ENCODE assay signal across 17 cellular contexts in genomic region chr20:60008130-60008808, GRCh38. TPM values are rescaled to one million over a fixed set of nuclear protein-coding genes. Genes with fewer than 3 reads are reported as not detected.
DNase-seq lines count a peak whose midpoint lies in the region; ATAC-seq and TF ChIP-seq lines count a peak whose summit lies in the region.
"Had no signal": no experiment of that assay in that cellular context is flagged by ENCODE, and none has a peak within 500 bp of the region (broad histone marks: within the 10 kb centered on the region; RNA-seq: fewer than 3 reads in every experiment).

No MANE protein-coding gene starts in this region.

- ATAC-seq in Right ventricle myocardium inferior (peak; percentile 21), right cardiac atrium (no peak), GM19351 (IDR thresholded peaks at IDR 0.05; ENCODE audit: unreplicated experiment) (no peak)
- ATAC-seq in central memory CD8-positive, alpha-beta T cell (replicated peaks; ENCODE audit: extremely low read depth, poor library complexity, severe bottlenecking) = peak; percentile 50
- ATAC-seq in stimulated activated naive B cell treated with anti-CD40 and anti-IgM and Interleukin-4, amounts not matched to agents 10 μg/mL and 1 μg/mL and 100 μg/mL, for 72 hours (replicated peaks) = peak; percentile 93 to 97

- no peak overlapping the region for H3K27ac ChIP-seq in right cardiac atrium (ENCODE audit: low read length)
- peak overlapping the region; percentile 64 for H3K27ac ChIP-seq in HL-60 (replicated peaks)

- peaks cover 2% of the 10 kb centered on the region for H3K4me1 ChIP-seq in right cardiac atrium (ENCODE audit: control insufficient read depth, insufficient read depth, low read length)
- H3K4me1 ChIP-seq: Caco-2 had no signal

- DNase-seq in Right ventricle myocardium inferior (ENCODE audit: missing footprints) (no peak), right cardiac atrium (no peak), HL-60 (ENCODE audit: low read depth in 1 of 2, low spot score in 1 of 2) (peak; percentile 56 to 78), T-helper 1 cell (no peak)
- DNase-seq in central memory CD8-positive, alpha-beta T cell (ENCODE audit: low spot score in 2 of 2) = no peak
- peak; percentile 5 for DNase-seq in stimulated activated naive B cell treated with anti-CD40 and anti-IgM and Interleukin-4, amounts not matched to agents 10 μg/mL and 1 μg/mL and 100 μg/mL, for 72 hours
- no peak for DNase-seq in stimulated activated CD4-positive, alpha-beta T cell treated with anti-CD3 and anti-CD28 coated beads, Interleukin-15, amount 100 ng/mL, for 24 hours
- DNase-seq: activated T-cell treated with anti-CD3 and anti-CD28 coated beads for 4 hours; Caco-2; EL; H7; mesendoderm; NCI-H2081 treated with DMSO at 0.1 percent for 48 hours; NCI-H526 treated with DMSO at 0.1 percent for 48 hours; stimulated activated CD4-positive, alpha-beta T cell treated with anti-CD3 and anti-CD28 coated beads, Interleukin-1b, Interleukin-23, amount 100 ng/mL, for 48 hours had no signal

- peaks cover 3% of the 10 kb centered on the region for H3K36me3 Mint-ChIP-seq in central memory CD8-positive, alpha-beta T cell (ENCODE audit: insufficient read depth)
- H3K36me3 Mint-ChIP-seq in stimulated activated naive B cell treated with anti-CD40 and anti-IgM and Interleukin-4, amounts not matched to agents 10 μg/mL and 1 μg/mL and 100 μg/mL, for 72 hours = no peaks in the 10 kb centered on the region

- H3K4me3 ChIP-seq in right cardiac atrium (ENCODE audit: low read length) = no peak overlapping the region
- no peak overlapping the region for H3K4me3 ChIP-seq in HL-60 (replicated peaks; ENCODE audit: insufficient read depth, low read length)

- H3K27me3 Mint-ChIP-seq in central memory CD8-positive, alpha-beta T cell = peaks cover 10% of the 10 kb centered on the region
- H3K27me3 Mint-ChIP-seq in stimulated activated naive B cell treated with anti-CD40 and anti-IgM and Interleukin-4, amounts not matched to agents 10 μg/mL and 1 μg/mL and 100 μg/mL, for 72 hours = peaks cover 0 to 5% of the 10 kb centered on the region in 2 donors

- H3K27me3 ChIP-seq in right cardiac atrium (ENCODE audit: control insufficient read depth, insufficient read depth) (no peaks in the 10 kb centered on the region), HL-60 (ENCODE audit: insufficient read depth, poor library complexity, severe bottlenecking) (no peaks in the 10 kb centered on the region)

- no peak overlapping the region for H3K27ac Mint-ChIP-seq in central memory CD8-positive, alpha-beta T cell (ENCODE audit: low read depth)
- no peak overlapping the region for H3K27ac Mint-ChIP-seq in stimulated activated naive B cell treated with anti-CD40 and anti-IgM and Interleukin-4, amounts not matched to agents 10 μg/mL and 1 μg/mL and 100 μg/mL, for 72 hours

- H3K4me1 Mint-ChIP-seq in central memory CD8-positive, alpha-beta T cell = peaks cover 27% of the 10 kb centered on the region
- peaks cover 2 to 12% of the 10 kb centered on the region in 2 donors for H3K4me1 Mint-ChIP-seq in stimulated activated naive B cell treated with anti-CD40 and anti-IgM and Interleukin-4, amounts not matched to agents 10 μg/mL and 1 μg/mL and 100 μg/mL, for 72 hours

- H3K9me3 ChIP-seq in right cardiac atrium (ENCODE audit: control insufficient read depth, low read length) = no peaks in the 10 kb centered on the region
- H3K9me3 ChIP-seq: Caco-2 had no signal

- intact Hi-C loops in Right ventricle myocardium inferior (cut with DNase I) = no loop called here
- intact Hi-C loops in right cardiac atrium (cut with DNase I) = no loop called here

- WGBS in right cardiac atrium = 70% methylated on average over 3 of the region's 3 CpGs

- no peak overlapping the region for H3K4me3 Mint-ChIP-seq in central memory CD8-positive, alpha-beta T cell
- no peak overlapping the region for H3K4me3 Mint-ChIP-seq in stimulated activated naive B cell treated with anti-CD40 and anti-IgM and Interleukin-4, amounts not matched to agents 10 μg/mL and 1 μg/mL and 100 μg/mL, for 72 hours
- H3K4me3 Mint-ChIP-seq: immature natural killer cell had no signal

- no peaks in the 10 kb centered on the region for H3K9me3 Mint-ChIP-seq in central memory CD8-positive, alpha-beta T cell
- no peaks in the 10 kb centered on the region for H3K9me3 Mint-ChIP-seq in stimulated activated naive B cell treated with anti-CD40 and anti-IgM and Interleukin-4, amounts not matched to agents 10 μg/mL and 1 μg/mL and 100 μg/mL, for 72 hours
- H3K9me3 Mint-ChIP-seq: immature natural killer cell had no signal

- no peak for TF ChIP-seq CTCF in HL-60 (IDR thresholded peaks at IDR 0.05; ENCODE audit: insufficient read depth, low read length)

RNA-seq across cellular contexts. Expression of gene CDH26, which starts 50.0 kb away (rescaled TPM):
- total RNA-seq in Right ventricle myocardium inferior = 2.3 TPM
- 1 to 10 TPM in 3 of 4 donors, under 1 TPM in 1; 0.39 to 1.7 (median 1.3) TPM for total RNA-seq in right cardiac atrium
- polyA plus RNA-seq in right cardiac atrium = 0.88 TPM
- polyA plus RNA-seq: immature natural killer cell had no signal

Comparison
In these comparisons a context has a peak if more than half of its experiments do, and no peak if none do; other contexts are left out.
1. ATAC-seq: peak in Right ventricle myocardium inferior (single experiment), central memory CD8-positive, alpha-beta T cell (single experiment) and stimulated activated naive B cell treated with anti-CD40 and anti-IgM and Interleukin-4, amounts not matched to agents 10 μg/mL and 1 μg/mL and 100 μg/mL, for 72 hours (2 of 2); none in right cardiac atrium (0 of 2) and GM19351 (single experiment).
2. DNase-seq: peak in HL-60 (2 of 2) and stimulated activated naive B cell treated with anti-CD40 and anti-IgM and Interleukin-4, amounts not matched to agents 10 μg/mL and 1 μg/mL and 100 μg/mL, for 72 hours (single experiment); none in Right ventricle myocardium inferior (single experiment), right cardiac atrium (0 of 3), central memory CD8-positive, alpha-beta T cell (0 of 2), T-helper 1 cell (0 of 5) and stimulated activated CD4-positive, alpha-beta T cell treated with anti-CD3 and anti-CD28 coated beads, Interleukin-15, amount 100 ng/mL, for 24 hours (single experiment).